Comparison of ENCODE assay signal across 8 cellular contexts in the genomic region with DNA sequence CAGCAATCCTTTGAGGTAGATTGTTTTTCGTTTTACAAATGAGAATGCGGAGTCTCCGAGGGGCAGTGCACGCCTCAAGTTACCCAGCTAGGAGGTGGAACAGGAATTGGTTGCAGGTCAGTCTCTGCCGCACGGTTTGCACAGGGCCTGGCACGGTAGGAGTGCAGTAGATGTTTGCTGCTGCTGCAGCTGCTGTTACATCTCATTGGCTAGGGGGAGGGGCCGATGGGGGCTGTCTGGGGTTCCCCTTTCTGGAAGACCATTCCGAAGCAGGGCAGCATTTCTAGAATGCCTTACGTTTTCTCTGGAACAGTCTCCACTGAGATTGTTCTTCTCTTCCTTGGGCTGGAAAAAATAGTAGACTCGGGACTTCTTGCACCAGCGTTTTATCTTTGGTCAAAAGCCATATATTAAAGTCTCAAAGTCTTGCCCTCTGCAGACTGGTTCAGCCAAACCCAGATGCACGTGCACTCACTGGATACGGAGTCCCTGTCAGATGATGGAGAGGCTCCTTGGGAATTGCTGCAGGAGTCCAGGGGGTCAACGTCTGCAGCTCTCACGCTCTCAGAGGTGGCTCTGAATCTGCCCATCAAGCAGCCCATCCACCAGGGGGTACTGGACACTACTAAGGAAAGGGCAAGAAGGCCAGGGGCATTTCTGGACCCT. TPM values are rescaled to one million over a fixed set of nuclear protein-coding genes. Genes with fewer than 3 reads are reported as not detected.
A peak's percentile ranks its signal among the peaks of the same experiment; 100 is the strongest.
DNase-seq lines count a peak whose midpoint lies in the region; ATAC-seq, FAIRE-seq and TF ChIP-seq lines count a peak whose summit lies in the region.

No MANE protein-coding gene starts in this region.

- no peak for TF ChIP-seq CTCF in RWPE2 (IDR thresholded peaks at IDR 0.05; ENCODE audit: poor library complexity, severe bottlenecking)
- no peak for TF ChIP-seq CTCF in bronchial epithelial cell (IDR thresholded peaks at IDR 0.05; ENCODE audit: insufficient read depth, low read length, severe bottlenecking)
- no peak for TF ChIP-seq CTCF in vagina (IDR thresholded peaks at IDR 0.05)

- no peaks in the 10 kb centered on the region for H3K9me3 ChIP-seq in RWPE2 (ENCODE audit: severe bottlenecking)
- H3K9me3 ChIP-seq in vagina = no peaks in the 10 kb centered on the region

- H3K4me1 ChIP-seq in RWPE2 (ENCODE audit: insufficient read depth, poor library complexity, severe bottlenecking) = peaks cover 14% of the 10 kb centered on the region
- peaks cover 56% of the 10 kb centered on the region for H3K4me1 ChIP-seq in vagina

- H3K27ac ChIP-seq in RWPE2 (ENCODE audit: poor library complexity, severe bottlenecking) = no peak overlapping the region
- H3K27ac ChIP-seq in vagina = peak overlapping the region; percentile 87

- DNase-seq in ELR (ENCODE audit: low read depth) = peak; percentile 10
- DNase-seq in RWPE2 (ENCODE audit: low spot score) = no peak
- no peak for DNase-seq in bronchial epithelial cell (ENCODE audit: low read depth)
- DNase-seq in myocyte (ENCODE audit: low read depth) = peak; percentile 2
- no peak for DNase-seq in vagina (ENCODE audit: extremely low spot score in 2 of 2)

- H3K27me3 ChIP-seq in RWPE2 (ENCODE audit: insufficient read depth, poor library complexity, severe bottlenecking) (no peaks in the 10 kb centered on the region), bronchial epithelial cell (ENCODE audit: control insufficient read depth, insufficient read depth, low read length) (no peaks in the 10 kb centered on the region), vagina (no peaks in the 10 kb centered on the region)

- no peak for FAIRE-seq in bronchial epithelial cell (lab: Jason Lieb, UNC)

- H3K36me3 ChIP-seq in RWPE2 (ENCODE audit: low read depth) = peaks cover 19% of the 10 kb centered on the region
- peaks cover 11% of the 10 kb centered on the region for H3K36me3 ChIP-seq in bronchial epithelial cell (ENCODE audit: control insufficient read depth, insufficient read depth, low read length)
- H3K36me3 ChIP-seq in vagina = peaks cover 0 to 19% of the 10 kb centered on the region in 2 donors

- intact Hi-C loops in vagina (cut with DNase I) = no loop called here

- no peak for TF ChIP-seq POLR2A in vagina (IDR thresholded peaks at IDR 0.05)

- H3K4me3 ChIP-seq in RWPE2 (ENCODE audit: severe bottlenecking) = peak overlapping the region; percentile 72
- H3K4me3 ChIP-seq in bronchial epithelial cell (ENCODE audit: low read depth, low read length) = peak overlapping the region; percentile 93
- H3K4me3 ChIP-seq in vagina = peak overlapping the region; percentile 91 to 95

- ATAC-seq in RWPE2 (ENCODE audit: low read depth) = no peak
- no peak for ATAC-seq in HG02610 (IDR thresholded peaks at IDR 0.05; ENCODE audit: unreplicated experiment)
- ATAC-seq in HG03108 (IDR thresholded peaks at IDR 0.05; ENCODE audit: unreplicated experiment) = no peak
- ATAC-seq in HG03460 (IDR thresholded peaks at IDR 0.05; ENCODE audit: unreplicated experiment) = no peak

RNA-seq across cellular contexts. Expression of gene USP20, which starts 1.2 kb away (rescaled TPM):
- 5.5 and 6.7 TPM in 2 replicates for total RNA-seq in bronchial epithelial cell
- 11.8 and 15.7 TPM in 2 replicates for total RNA-seq in myocyte
- 16.8 TPM for polyA plus RNA-seq in myocyte (2012)
- total RNA-seq in vagina = 29.5 TPM

RNA-seq across cellular contexts. Expression of gene C9orf78, which starts 1.4 kb away (rescaled TPM):
- total RNA-seq in bronchial epithelial cell (55.8 and 65.8 TPM in 2 replicates), myocyte (48.0 and 76.9 TPM in 2 replicates), vagina (36.6 TPM)
- polyA plus RNA-seq in myocyte (2012) = 57.7 TPM

RNA-seq across cellular contexts. Expression of gene TOR1A, which starts 12.5 kb away (rescaled TPM):
- total RNA-seq in bronchial epithelial cell (12.7 and 19.2 TPM in 2 replicates), myocyte (40.5 and 47.0 TPM in 2 replicates), vagina (30.0 TPM)
- 64.3 TPM for polyA plus RNA-seq in myocyte (2012)

RNA-seq across cellular contexts. Expression of gene TOR1B, which starts 33.5 kb away (rescaled TPM):
- 20.7 and 27.9 TPM in 2 replicates for total RNA-seq in bronchial epithelial cell
- 19.8 and 25.4 TPM in 2 replicates for total RNA-seq in myocyte
- 28.9 TPM for polyA plus RNA-seq in myocyte (2012)
- 14.5 TPM for total RNA-seq in vagina

Comparison
In these comparisons a context has a peak if more than half of its experiments do, and no peak if none do; other contexts are left out.
1. DNase-seq: peak in ELR (single experiment) and myocyte (single experiment); none in RWPE2 (single experiment), bronchial epithelial cell (single experiment) and vagina (0 of 2).
2. Peak in every context shown above with its lines, with median percentiles within 50 percentile points of each other: H3K4me3 ChIP-seq.